Comparison of ENCODE assay signal across 8 cellular contexts in the genomic region with DNA sequence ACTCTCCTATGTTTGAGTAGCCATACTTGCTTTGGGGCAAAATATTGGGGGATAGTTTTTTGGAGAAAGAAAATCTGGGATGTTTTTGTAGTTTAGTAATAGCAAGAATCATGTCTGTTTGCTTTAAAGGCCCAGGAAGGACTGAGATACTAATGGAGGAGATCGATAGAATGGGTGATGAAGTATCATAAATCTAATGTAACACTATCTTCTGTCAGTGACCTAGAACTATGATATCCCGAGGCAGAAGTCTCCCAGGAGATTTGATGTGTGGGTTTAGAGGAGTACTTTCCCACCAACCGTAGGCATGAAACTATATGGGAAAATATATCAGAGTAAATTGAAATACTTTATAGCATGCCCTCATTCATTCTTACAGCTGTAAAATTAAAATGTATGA. TPM values are rescaled to one million over a fixed set of nuclear protein-coding genes. Genes with fewer than 3 reads are reported as not detected.
DNase-seq lines count a peak whose midpoint lies in the region; ATAC-seq and TF ChIP-seq lines count a peak whose summit lies in the region.

No MANE protein-coding gene starts in this region.

- H3K27ac Mint-ChIP-seq in brain: peak overlapping the region in 4 of 5 experiments; percentile 23 to 96 (median 80)

- TF ChIP-seq CTCF in 22Rv1 (IDR thresholded peaks at IDR 0.05) (no peak), HFF-Myc (IDR thresholded peaks at IDR 0.05; ENCODE audit: low read depth, low read length, missing control alignments) (no peak), brain (conservative IDR thresholded peaks at IDR 0.05) (no peak)

- H3K4me1 Mint-ChIP-seq in brain: peaks cover 32% of the 10 kb centered on the region

- DNase-seq in HFF-Myc (ENCODE audit: extremely low read depth, low read depth) (no peak), NCI-H2196 (lab: John Stamatoyannopoulos, UW; ENCODE audit: unreplicated experiment) (no peak), NCI-H226 (no peak), NCI-H345 (lab: John Stamatoyannopoulos, UW) (no peak)

- peak overlapping the region; percentile 50 for H3K9ac ChIP-seq in muscle layer of colon (ENCODE audit: low read length)

- H3K36me3 ChIP-seq in muscle layer of colon (ENCODE audit: insufficient read depth, low read length): no peaks in the 10 kb centered on the region

- H3K4me3 Mint-ChIP-seq in brain: peak overlapping the region; percentile 83 to 91 (median 89)

- no peaks in the 10 kb centered on the region for H3K9me3 Mint-ChIP-seq in brain

- H3K27me3 Mint-ChIP-seq in brain: peaks cover 2% of the 10 kb centered on the region

- H3K27me3 ChIP-seq in muscle layer of colon (ENCODE audit: control insufficient read depth in 1 of 2, insufficient read depth in 2 of 2, low read length in 2 of 2): no peaks in the 10 kb centered on the region

- H3K4me3 ChIP-seq in HFF-Myc (replicated peaks; ENCODE audit: low read depth, low read length) (peak overlapping the region; percentile 50), muscle layer of colon (ENCODE audit: low read depth in 1 of 2, low read length in 2 of 2) (peak overlapping the region in 1 of 2 donors; percentile 56)

- H3K9me3 ChIP-seq in muscle layer of colon (ENCODE audit: low read length): no peaks in the 10 kb centered on the region

- H3K36me3 Mint-ChIP-seq in brain: peaks cover 4% of the 10 kb centered on the region

- H3K27ac ChIP-seq in 22Rv1: peak overlapping the region; percentile 66
- peak overlapping the region; percentile 98 for H3K27ac ChIP-seq in muscle layer of colon (ENCODE audit: low read depth, low read length)

- H3K4me1 ChIP-seq in muscle layer of colon (ENCODE audit: insufficient read depth, low read length): peaks cover 28% of the 10 kb centered on the region

- ATAC-seq in HG03457 (IDR thresholded peaks at IDR 0.05; ENCODE audit: unreplicated experiment): no peak

RNA-seq across cellular contexts. Expression of gene NFKBIZ, which starts 21.0 kb away (rescaled TPM):
- polyA plus RNA-seq in brain (ENCODE audit: insufficient read depth, low read depth, low replicate concordance): 0.95 TPM

RNA-seq across cellular contexts. Expression of gene NXPE3, which starts 49.3 kb away (rescaled TPM):
- polyA plus RNA-seq in brain (ENCODE audit: insufficient read depth, low read depth, low replicate concordance): 9.1 TPM
